In genomic region chr12:97575792-97576191, GRCh38 we compare ENCODE assay signal across 29 cellular contexts.
DNase-seq lines count a peak whose midpoint lies in the region; ATAC-seq and TF ChIP-seq lines count a peak whose summit lies in the region.
"Had no signal": no experiment of that assay in that cellular context is flagged by ENCODE, and none has a peak within 500 bp of the region (broad histone marks: within the 10 kb centered on the region; RNA-seq: fewer than 3 reads in every experiment).

No MANE protein-coding gene starts in this region.

- peak overlapping the region; percentile 29 for H3K27ac Mint-ChIP-seq in MCF 10A (ENCODE audit: low read depth, unreplicated experiment)
- H3K27ac Mint-ChIP-seq: activated naive CD8-positive, alpha-beta T cell treated with anti-CD3 and anti-CD28 coated beads for 36 hours; natural killer cell; stimulated activated effector memory CD8-positive, alpha-beta T cell treated with anti-CD3 and anti-CD28 coated beads, Interleukin-12 subunit alpha, Interleukin-12 subunit beta, amount 100 ng/mL, for 72 hours; T-helper 17 cell had no signal

- no peaks in the 10 kb centered on the region for H3K36me3 Mint-ChIP-seq in MCF 10A (ENCODE audit: insufficient read depth, unreplicated experiment)
- H3K36me3 Mint-ChIP-seq: activated naive CD8-positive, alpha-beta T cell treated with anti-CD3 and anti-CD28 coated beads for 36 hours; natural killer cell; stimulated activated effector memory CD8-positive, alpha-beta T cell treated with anti-CD3 and anti-CD28 coated beads, Interleukin-12 subunit alpha, Interleukin-12 subunit beta, amount 100 ng/mL, for 72 hours had no signal

- H3K9me3 ChIP-seq in breast epithelium (no peaks in the 10 kb centered on the region), mammary epithelial cell (replicated peaks; ENCODE audit: insufficient read depth, low read length) (no peaks in the 10 kb centered on the region), left lung (no peaks in the 10 kb centered on the region)
- H3K9me3 ChIP-seq: colonic mucosa, psoas muscle, upper lobe of left lung had no signal

- dilution Hi-C loops in mammary epithelial cell (cut with HindIII; ENCODE audit: low sequenced_read_pairs): no loop called here

- H3K4me2 ChIP-seq in mammary epithelial cell (ENCODE audit: insufficient read depth, low read depth, low read length): no peak overlapping the region

- 95% methylated on average over 2 of the region's 2 CpGs for WGBS in mammary epithelial cell (ENCODE audit: low coverage, missing lambda C conversion rate)

- TF ChIP-seq POLR2A in breast epithelium (IDR thresholded peaks at IDR 0.05): no peak

- CTCF ChIA-PET in MCF 10A (lab: Yijun Ruan, JAX): no interaction called here
- CTCF ChIA-PET in mammary epithelial cell (lab: Charles Lee; ENCODE audit: low non-redundant PET): no interaction called here

- intact Hi-C loops in MCF 10A (cut with micrococcal nuclease): no loop called here
- intact Hi-C loops in breast epithelium (cut with DNase I; ENCODE audit: low total_unique reads): no loop called here
- intact Hi-C loops in mammary epithelial cell (cut with micrococcal nuclease): no loop called here
- intact Hi-C loops in left lung (cut with DNase I): no loop called here

- H3K4me1 Mint-ChIP-seq in MCF 10A (ENCODE audit: insufficient read depth, unreplicated experiment): peaks cover 18% of the 10 kb centered on the region
- H3K4me1 Mint-ChIP-seq: activated naive CD8-positive, alpha-beta T cell treated with anti-CD3 and anti-CD28 coated beads for 36 hours; natural killer cell; stimulated activated effector memory CD8-positive, alpha-beta T cell treated with anti-CD3 and anti-CD28 coated beads, Interleukin-12 subunit alpha, Interleukin-12 subunit beta, amount 100 ng/mL, for 72 hours; T-helper 17 cell had no signal

- no peaks in the 10 kb centered on the region for H3K9me3 Mint-ChIP-seq in MCF 10A (ENCODE audit: unreplicated experiment)
- H3K9me3 Mint-ChIP-seq: activated naive CD8-positive, alpha-beta T cell treated with anti-CD3 and anti-CD28 coated beads for 36 hours; activated T-cell treated with anti-CD3 and anti-CD28 coated beads, Interleukin-2, amount 50 U/mL, for 4 hours had no signal

- no peaks in the 10 kb centered on the region for H3K27me3 Mint-ChIP-seq in MCF 10A (ENCODE audit: insufficient read depth, unreplicated experiment)
- H3K27me3 Mint-ChIP-seq: activated naive CD8-positive, alpha-beta T cell treated with anti-CD3 and anti-CD28 coated beads for 36 hours; T-helper 17 cell had no signal

- no peak overlapping the region for H3K9ac ChIP-seq in mammary epithelial cell (ENCODE audit: insufficient read depth, low read length)

- H3K27ac ChIP-seq in breast epithelium (no peak overlapping the region), mammary epithelial cell (ENCODE audit: insufficient read depth, low read depth, low read length) (no peak overlapping the region), left lung (peak overlapping the region in 1 of 2 donors; percentile 23)
- H3K27ac ChIP-seq: colonic mucosa, psoas muscle, SK-N-MC had no signal

- in situ Hi-C loops in mammary epithelial cell (cut with MboI; ENCODE audit: low sequenced_read_pairs in 2 of 2): no loop called here

- no peaks in the 10 kb centered on the region for H3K27me3 ChIP-seq in breast epithelium
- H3K27me3 ChIP-seq in mammary epithelial cell (ENCODE audit: insufficient read depth, low read length): no peaks in the 10 kb centered on the region
- no peaks in the 10 kb centered on the region for H3K27me3 ChIP-seq in left lung
- H3K27me3 ChIP-seq: colonic mucosa, upper lobe of left lung had no signal

- H3K4me1 ChIP-seq in breast epithelium (no peaks in the 10 kb centered on the region), mammary epithelial cell (ENCODE audit: insufficient read depth, low read length) (peaks cover 22% of the 10 kb centered on the region), left lung (no peaks in the 10 kb centered on the region)
- H3K4me1 ChIP-seq: colonic mucosa, psoas muscle, upper lobe of left lung had no signal

- H3K4me3 ChIP-seq in breast epithelium: no peak overlapping the region
- H3K4me3 ChIP-seq in mammary epithelial cell (replicated peaks in 1 of 3; ENCODE audit: insufficient read depth in 1 of 3, low read depth in 2 of 3, low read length in 3 of 3): no peak overlapping the region
- no peak overlapping the region for H3K4me3 ChIP-seq in left lung
- H3K4me3 ChIP-seq: colonic mucosa, GM12878, psoas muscle, SK-N-MC, upper lobe of left lung had no signal

- no peaks in the 10 kb centered on the region for H4K20me1 ChIP-seq in mammary epithelial cell (ENCODE audit: insufficient read depth, low read length)

- TF ChIP-seq CTCF in MCF 10A (IDR thresholded peaks at IDR 0.05; ENCODE audit: unreplicated experiment): no peak
- TF ChIP-seq CTCF in breast epithelium (IDR thresholded peaks at IDR 0.05): no peak
- TF ChIP-seq CTCF in mammary epithelial cell (conservative IDR thresholded peaks at IDR 0.05 in 1 of 2, IDR thresholded peaks at IDR 0.05 in 1 of 2; ENCODE audit: extremely low read depth in 1 of 2, insufficient read depth in 1 of 2, low read depth in 1 of 2, low read length in 2 of 2): no peak
- no peak for TF ChIP-seq CTCF in left lung (IDR thresholded peaks at IDR 0.05)

- BruUV-seq in MCF 10A (replicated peaks; lab: Mats Ljungman, UMichigan): no TSS peak
- BruUV-seq in mammary epithelial cell (replicated peaks; lab: Mats Ljungman, UMichigan): no TSS peak

- no peak overlapping the region for H3K4me3 Mint-ChIP-seq in MCF 10A (ENCODE audit: unreplicated experiment)
- H3K4me3 Mint-ChIP-seq: activated naive CD8-positive, alpha-beta T cell treated with anti-CD3 and anti-CD28 coated beads for 36 hours; activated T-cell treated with anti-CD3 and anti-CD28 coated beads, Interleukin-2, amount 50 U/mL, for 4 hours; natural killer cell; stimulated activated effector memory CD8-positive, alpha-beta T cell treated with anti-CD3 and anti-CD28 coated beads, Interleukin-12 subunit alpha, Interleukin-12 subunit beta, amount 100 ng/mL, for 72 hours; T-helper 17 cell had no signal

- no peaks in the 10 kb centered on the region for H3K79me2 ChIP-seq in mammary epithelial cell (ENCODE audit: insufficient read depth, low read length)

- no peak overlapping the region for H2AFZ ChIP-seq in mammary epithelial cell (ENCODE audit: low read depth, low read length)

- no peak for DNase-seq in MCF 10A (ENCODE audit: unreplicated experiment)
- DNase-seq in breast epithelium (ENCODE audit: low spot score in 2 of 2): no peak
- peak; percentile 43 for DNase-seq in mammary epithelial cell
- no peak for DNase-seq in left lung
- DNase-seq in NCI-H2029 (lab: John Stamatoyannopoulos, UW): no peak
- DNase-seq in NCI-H510A (lab: John Stamatoyannopoulos, UW): no peak
- no peak for DNase-seq in HuH-7.5 (ENCODE audit: low spot score)
- DNase-seq: 8988T; activated gamma-delta T cell; activated naive CD8-positive, alpha-beta T cell treated with anti-CD3 and anti-CD28 coated beads for 36 hours; activated T-cell treated with anti-CD3 and anti-CD28 coated beads, Interleukin-2, amount 50 U/mL, for 4 hours; anterior cingulate cortex; colonic mucosa; effector CD4-positive, alpha-beta T cell; GOT3; KG1; natural killer cell; NCI-H1417; NCI-H2081 treated with DMSO at 0.1 percent for 48 hours; NCI-H226; NCI-H774; nucleus accumbens; psoas muscle; T-helper 17 cell; upper lobe of left lung had no signal

- ATAC-seq in left lung (peak; percentile 93), HG03432 (IDR thresholded peaks at IDR 0.05; ENCODE audit: unreplicated experiment) (no peak)
- ATAC-seq: activated T-cell treated with anti-CD3 and anti-CD28 coated beads, Interleukin-2, amount 50 U/mL, for 4 hours; GM12878; natural killer cell; psoas muscle; stimulated activated effector memory CD8-positive, alpha-beta T cell treated with anti-CD3 and anti-CD28 coated beads, Interleukin-12 subunit alpha, Interleukin-12 subunit beta, amount 100 ng/mL, for 72 hours; T-helper 17 cell had no signal

- H3K36me3 ChIP-seq in breast epithelium (no peaks in the 10 kb centered on the region), mammary epithelial cell (ENCODE audit: insufficient read depth, low read length) (no peaks in the 10 kb centered on the region), left lung (no peaks in the 10 kb centered on the region)
- H3K36me3 ChIP-seq: colonic mucosa, upper lobe of left lung had no signal

- POLR2A ChIA-PET in MCF 10A (lab: Yijun Ruan, JAX): no interaction called here
